ENCODE assay signal across 1 cellular context in the genomic region with DNA sequence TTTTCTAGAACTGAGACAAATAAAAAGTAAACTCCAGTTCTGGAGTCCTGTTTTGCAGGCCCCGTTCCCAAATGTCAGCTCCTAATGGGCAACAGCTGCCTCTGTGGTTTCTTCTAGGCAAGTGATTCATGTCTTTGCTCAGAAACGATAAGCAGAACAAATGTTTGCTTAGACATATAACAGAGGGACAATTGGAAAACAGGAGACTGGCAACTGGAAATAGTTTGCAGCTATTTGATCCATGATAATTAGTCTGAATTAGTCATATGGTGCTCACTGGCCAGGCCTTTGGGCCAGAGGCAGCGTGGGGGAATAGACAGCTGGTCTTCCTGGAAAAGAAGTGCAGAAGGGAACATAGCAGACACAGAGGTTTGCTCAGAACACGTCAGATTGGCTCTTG.
A peak's percentile ranks its signal among the peaks of the same experiment; 100 is the strongest.
TF ChIP-seq lines count a peak whose summit lies in the region.

No MANE protein-coding gene starts in this region.

TF ChIP-seq in HEK293, 187 proteins besides CTCF, POLR2A, EP300 and RAD21 (continued from another document and continues in another):
- TF ChIP-seq, protein P1, sequence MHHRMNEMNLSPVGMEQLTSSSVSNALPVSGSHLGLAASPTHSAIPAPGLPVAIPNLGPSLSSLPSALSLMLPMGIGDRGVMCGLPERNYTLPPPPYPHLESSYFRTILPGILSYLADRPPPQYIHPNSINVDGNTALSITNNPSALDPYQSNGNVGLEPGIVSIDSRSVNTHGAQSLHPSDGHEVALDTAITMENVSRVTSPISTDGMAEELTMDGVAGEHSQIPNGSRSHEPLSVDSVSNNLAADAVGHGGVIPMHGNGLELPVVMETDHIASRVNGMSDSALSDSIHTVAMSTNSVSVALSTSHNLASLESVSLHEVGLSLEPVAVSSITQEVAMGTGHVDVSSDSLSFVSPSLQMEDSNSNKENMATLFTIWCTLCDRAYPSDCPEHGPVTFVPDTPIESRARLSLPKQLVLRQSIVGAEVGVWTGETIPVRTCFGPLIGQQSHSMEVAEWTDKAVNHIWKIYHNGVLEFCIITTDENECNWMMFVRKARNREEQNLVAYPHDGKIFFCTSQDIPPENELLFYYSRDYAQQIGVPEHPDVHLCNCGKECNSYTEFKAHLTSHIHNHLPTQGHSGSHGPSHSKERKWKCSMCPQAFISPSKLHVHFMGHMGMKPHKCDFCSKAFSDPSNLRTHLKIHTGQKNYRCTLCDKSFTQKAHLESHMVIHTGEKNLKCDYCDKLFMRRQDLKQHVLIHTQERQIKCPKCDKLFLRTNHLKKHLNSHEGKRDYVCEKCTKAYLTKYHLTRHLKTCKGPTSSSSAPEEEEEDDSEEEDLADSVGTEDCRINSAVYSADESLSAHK (tag by site-specific recombination; IDR thresholded peaks at IDR 0.05) = no peak
- TF ChIP-seq TCF7L2 (IDR thresholded peaks at IDR 0.05; ENCODE audit: borderline replicate concordance, low read depth, low read length) (no peak), ZNF777 (tag by site-specific recombination; IDR thresholded peaks at IDR 0.05; ENCODE audit: borderline replicate concordance) (no peak), SETDB1 (IDR thresholded peaks at IDR 0.05; ENCODE audit: insufficient read length, low read length) (no peak), ZNF701 (tag by site-specific recombination; IDR thresholded peaks at IDR 0.05) (no peak), ZNF843 (tag by site-specific recombination; IDR thresholded peaks at IDR 0.05) (peak; percentile 82), ZNF785 (tag by site-specific recombination; IDR thresholded peaks at IDR 0.05) (no peak), ZXDB (tag by site-specific recombination; IDR thresholded peaks at IDR 0.05) (peak; percentile 31; the same call in 1 of the 2 replicates), PRDM6 (tag by site-specific recombination; IDR thresholded peaks at IDR 0.05) (peak; percentile 56), ZNF677 (tag by site-specific recombination; IDR thresholded peaks at IDR 0.05) (no peak), ZNF596 (tag by site-specific recombination; IDR thresholded peaks at IDR 0.05) (no peak), ZNF423 (tag by site-specific recombination; IDR thresholded peaks at IDR 0.05) (no peak), ZNF391 (tag by site-specific recombination; IDR thresholded peaks at IDR 0.05; ENCODE audit: borderline replicate concordance, low read depth) (no peak), ZNF398 (tag by site-specific recombination; IDR thresholded peaks at IDR 0.05) (no peak), ZNF354C (tag by site-specific recombination; IDR thresholded peaks at IDR 0.05; ENCODE audit: borderline replicate concordance, low read depth) (no peak), ZFP41 (tag by site-specific recombination; IDR thresholded peaks at IDR 0.05; ENCODE audit: borderline replicate concordance) (no peak), ZNF132 (tag by site-specific recombination; IDR thresholded peaks at IDR 0.05; ENCODE audit: borderline replicate concordance) (no peak), ZNF2 (tag by site-specific recombination; IDR thresholded peaks at IDR 0.05) (no peak), ZNF704 (tag by site-specific recombination; IDR thresholded peaks at IDR 0.05) (no peak), ZNF580 (tag by site-specific recombination; IDR thresholded peaks at IDR 0.05) (no peak), ZSCAN16 (tag by site-specific recombination; IDR thresholded peaks at IDR 0.05) (no peak), ZFP69B (tag by site-specific recombination; IDR thresholded peaks at IDR 0.05) (0 out of 2 replicates have a peak, but pooled peaks have one; percentile 30), ZNF146 (tag by site-specific recombination; IDR thresholded peaks at IDR 0.05) (no peak; the same call in 1 of the 2 replicates), ZNF175 (tag by site-specific recombination; IDR thresholded peaks at IDR 0.05) (no peak), ZNF514 (tag by site-specific recombination; IDR thresholded peaks at IDR 0.05) (no peak), ZEB2 (tag by site-specific recombination; IDR thresholded peaks at IDR 0.05) (peak; percentile 95), SALL2 (tag by site-specific recombination; IDR thresholded peaks at IDR 0.05; ENCODE audit: borderline replicate concordance) (no peak), ZNF558 (tag by site-specific recombination; IDR thresholded peaks at IDR 0.05) (no peak), ZBTB48 (tag by site-specific recombination; IDR thresholded peaks at IDR 0.05) (no peak), ZNF404 (tag by site-specific recombination; IDR thresholded peaks at IDR 0.05) (no peak), FEZF1 (tag by site-specific recombination; IDR thresholded peaks at IDR 0.05) (peak; percentile 58), ZNF792 (tag by site-specific recombination; IDR thresholded peaks at IDR 0.05) (no peak), ZNF548 (tag by site-specific recombination; IDR thresholded peaks at IDR 0.05) (no peak), MZF1 (tag by site-specific recombination; IDR thresholded peaks at IDR 0.05; ENCODE audit: borderline replicate concordance) (no peak), ZNF335 (tag by site-specific recombination; conservative IDR thresholded peaks at IDR 0.05) (no peak), ZNF202 (tag by site-specific recombination; IDR thresholded peaks at IDR 0.05; ENCODE audit: borderline replicate concordance) (no peak), KLF8 (tag by site-specific recombination; IDR thresholded peaks at IDR 0.05) (no peak), ZNF157 (tag by site-specific recombination; IDR thresholded peaks at IDR 0.05) (no peak), ZNF24 (tag by site-specific recombination; IDR thresholded peaks at IDR 0.05) (peak; percentile 53; the same call in 1 of the 2 replicates), ZNF10 (tag by site-specific recombination; IDR thresholded peaks at IDR 0.05) (no peak)
- TF ChIP-seq, protein P2, sequence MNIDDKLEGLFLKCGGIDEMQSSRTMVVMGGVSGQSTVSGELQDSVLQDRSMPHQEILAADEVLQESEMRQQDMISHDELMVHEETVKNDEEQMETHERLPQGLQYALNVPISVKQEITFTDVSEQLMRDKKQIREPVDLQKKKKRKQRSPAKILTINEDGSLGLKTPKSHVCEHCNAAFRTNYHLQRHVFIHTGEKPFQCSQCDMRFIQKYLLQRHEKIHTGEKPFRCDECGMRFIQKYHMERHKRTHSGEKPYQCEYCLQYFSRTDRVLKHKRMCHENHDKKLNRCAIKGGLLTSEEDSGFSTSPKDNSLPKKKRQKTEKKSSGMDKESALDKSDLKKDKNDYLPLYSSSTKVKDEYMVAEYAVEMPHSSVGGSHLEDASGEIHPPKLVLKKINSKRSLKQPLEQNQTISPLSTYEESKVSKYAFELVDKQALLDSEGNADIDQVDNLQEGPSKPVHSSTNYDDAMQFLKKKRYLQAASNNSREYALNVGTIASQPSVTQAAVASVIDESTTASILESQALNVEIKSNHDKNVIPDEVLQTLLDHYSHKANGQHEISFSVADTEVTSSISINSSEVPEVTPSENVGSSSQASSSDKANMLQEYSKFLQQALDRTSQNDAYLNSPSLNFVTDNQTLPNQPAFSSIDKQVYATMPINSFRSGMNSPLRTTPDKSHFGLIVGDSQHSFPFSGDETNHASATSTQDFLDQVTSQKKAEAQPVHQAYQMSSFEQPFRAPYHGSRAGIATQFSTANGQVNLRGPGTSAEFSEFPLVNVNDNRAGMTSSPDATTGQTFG (tag by site-specific recombination; IDR thresholded peaks at IDR 0.05; ENCODE audit: borderline replicate concordance) = no peak
- TF ChIP-seq, protein P3, sequence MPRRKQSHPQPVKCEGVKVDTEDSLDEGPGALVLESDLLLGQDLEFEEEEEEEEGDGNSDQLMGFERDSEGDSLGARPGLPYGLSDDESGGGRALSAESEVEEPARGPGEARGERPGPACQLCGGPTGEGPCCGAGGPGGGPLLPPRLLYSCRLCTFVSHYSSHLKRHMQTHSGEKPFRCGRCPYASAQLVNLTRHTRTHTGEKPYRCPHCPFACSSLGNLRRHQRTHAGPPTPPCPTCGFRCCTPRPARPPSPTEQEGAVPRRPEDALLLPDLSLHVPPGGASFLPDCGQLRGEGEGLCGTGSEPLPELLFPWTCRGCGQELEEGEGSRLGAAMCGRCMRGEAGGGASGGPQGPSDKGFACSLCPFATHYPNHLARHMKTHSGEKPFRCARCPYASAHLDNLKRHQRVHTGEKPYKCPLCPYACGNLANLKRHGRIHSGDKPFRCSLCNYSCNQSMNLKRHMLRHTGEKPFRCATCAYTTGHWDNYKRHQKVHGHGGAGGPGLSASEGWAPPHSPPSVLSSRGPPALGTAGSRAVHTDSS (tag by site-specific recombination; IDR thresholded peaks at IDR 0.05) = no peak
- TF ChIP-seq, protein P4, sequence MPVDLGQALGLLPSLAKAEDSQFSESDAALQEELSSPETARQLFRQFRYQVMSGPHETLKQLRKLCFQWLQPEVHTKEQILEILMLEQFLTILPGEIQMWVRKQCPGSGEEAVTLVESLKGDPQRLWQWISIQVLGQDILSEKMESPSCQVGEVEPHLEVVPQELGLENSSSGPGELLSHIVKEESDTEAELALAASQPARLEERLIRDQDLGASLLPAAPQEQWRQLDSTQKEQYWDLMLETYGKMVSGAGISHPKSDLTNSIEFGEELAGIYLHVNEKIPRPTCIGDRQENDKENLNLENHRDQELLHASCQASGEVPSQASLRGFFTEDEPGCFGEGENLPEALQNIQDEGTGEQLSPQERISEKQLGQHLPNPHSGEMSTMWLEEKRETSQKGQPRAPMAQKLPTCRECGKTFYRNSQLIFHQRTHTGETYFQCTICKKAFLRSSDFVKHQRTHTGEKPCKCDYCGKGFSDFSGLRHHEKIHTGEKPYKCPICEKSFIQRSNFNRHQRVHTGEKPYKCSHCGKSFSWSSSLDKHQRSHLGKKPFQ (tag by site-specific recombination; IDR thresholded peaks at IDR 0.05) = no peak
- TF ChIP-seq, protein P5, sequence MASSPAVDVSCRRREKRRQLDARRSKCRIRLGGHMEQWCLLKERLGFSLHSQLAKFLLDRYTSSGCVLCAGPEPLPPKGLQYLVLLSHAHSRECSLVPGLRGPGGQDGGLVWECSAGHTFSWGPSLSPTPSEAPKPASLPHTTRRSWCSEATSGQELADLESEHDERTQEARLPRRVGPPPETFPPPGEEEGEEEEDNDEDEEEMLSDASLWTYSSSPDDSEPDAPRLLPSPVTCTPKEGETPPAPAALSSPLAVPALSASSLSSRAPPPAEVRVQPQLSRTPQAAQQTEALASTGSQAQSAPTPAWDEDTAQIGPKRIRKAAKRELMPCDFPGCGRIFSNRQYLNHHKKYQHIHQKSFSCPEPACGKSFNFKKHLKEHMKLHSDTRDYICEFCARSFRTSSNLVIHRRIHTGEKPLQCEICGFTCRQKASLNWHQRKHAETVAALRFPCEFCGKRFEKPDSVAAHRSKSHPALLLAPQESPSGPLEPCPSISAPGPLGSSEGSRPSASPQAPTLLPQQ (tag by site-specific recombination; IDR thresholded peaks at IDR 0.05) = no peak
- TF ChIP-seq, protein P6, sequence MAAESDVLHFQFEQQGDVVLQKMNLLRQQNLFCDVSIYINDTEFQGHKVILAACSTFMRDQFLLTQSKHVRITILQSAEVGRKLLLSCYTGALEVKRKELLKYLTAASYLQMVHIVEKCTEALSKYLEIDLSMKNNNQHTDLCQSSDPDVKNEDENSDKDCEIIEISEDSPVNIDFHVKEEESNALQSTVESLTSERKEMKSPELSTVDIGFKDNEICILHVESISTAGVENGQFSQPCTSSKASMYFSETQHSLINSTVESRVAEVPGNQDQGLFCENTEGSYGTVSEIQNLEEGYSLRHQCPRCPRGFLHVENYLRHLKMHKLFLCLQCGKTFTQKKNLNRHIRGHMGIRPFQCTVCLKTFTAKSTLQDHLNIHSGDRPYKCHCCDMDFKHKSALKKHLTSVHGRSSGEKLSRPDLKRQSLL (tag by site-specific recombination; IDR thresholded peaks at IDR 0.05) = no peak
- TF ChIP-seq, protein P7, sequence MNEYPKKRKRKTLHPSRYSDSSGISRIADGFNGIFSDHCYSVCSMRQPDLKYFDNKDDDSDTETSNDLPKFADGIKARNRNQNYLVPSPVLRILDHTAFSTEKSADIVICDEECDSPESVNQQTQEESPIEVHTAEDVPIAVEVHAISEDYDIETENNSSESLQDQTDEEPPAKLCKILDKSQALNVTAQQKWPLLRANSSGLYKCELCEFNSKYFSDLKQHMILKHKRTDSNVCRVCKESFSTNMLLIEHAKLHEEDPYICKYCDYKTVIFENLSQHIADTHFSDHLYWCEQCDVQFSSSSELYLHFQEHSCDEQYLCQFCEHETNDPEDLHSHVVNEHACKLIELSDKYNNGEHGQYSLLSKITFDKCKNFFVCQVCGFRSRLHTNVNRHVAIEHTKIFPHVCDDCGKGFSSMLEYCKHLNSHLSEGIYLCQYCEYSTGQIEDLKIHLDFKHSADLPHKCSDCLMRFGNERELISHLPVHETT (tag by site-specific recombination; IDR thresholded peaks at IDR 0.05) = no peak
